Comparison of ENCODE assay signal across 22 cellular contexts in genomic region chr2:10245661-10246060, GRCh38. TPM values are rescaled to one million over a fixed set of nuclear protein-coding genes. Genes with fewer than 3 reads are reported as not detected.
A peak's percentile ranks its signal among the peaks of the same experiment; 100 is the strongest.
DNase-seq lines count a peak whose midpoint lies in the region; ATAC-seq and TF ChIP-seq lines count a peak whose summit lies in the region.
"Had no signal": no experiment of that assay in that cellular context is flagged by ENCODE, and none has a peak within 500 bp of the region (broad histone marks: within the 10 kb centered on the region; RNA-seq: fewer than 3 reads in every experiment).

No MANE protein-coding gene starts in this region.

- no peaks in the 10 kb centered on the region for H3K79me1 ChIP-seq in neuronal stem cell (ENCODE audit: low read depth, low read length)

- no peak overlapping the region for H3K4me2 ChIP-seq in neuronal stem cell (ENCODE audit: insufficient read depth, low read length, poor library complexity, severe bottlenecking)
- H3K4me2 ChIP-seq: GM23338 had no signal

- no peak overlapping the region for H2BK5ac ChIP-seq in neuronal stem cell (ENCODE audit: low read length)

- peak; percentile 21 for DNase-seq in Right ventricle myocardium superior
- no peak for DNase-seq in Right ventricle myocardium inferior (ENCODE audit: missing footprints)
- DNase-seq in chondrocyte (ENCODE audit: low spot score), result peak; percentile 62
- DNase-seq in neuronal stem cell (ENCODE audit: low spot score), result no peak
- DNase-seq in aorta, result peak; percentile 24 to 29
- DNase-seq in HPDE6-E6E7 (ENCODE audit: extremely low spot score), result no peak
- DNase-seq: 8988T, Calu3, DMS53, GDM1, HCEC 1CT, NCI-H1105, NCI-H2029 treated with DMSO at 0.1 percent for 48 hours, NCI-H2171, NCI-H345, NCI-H524, SHP77 had no signal

- no peak overlapping the region for H2BK120ac ChIP-seq in neuronal stem cell (ENCODE audit: low read depth, low read length)

- peak overlapping the region; percentile 66 for H2AK5ac ChIP-seq in neuronal stem cell (ENCODE audit: low read depth, low read length)

- H3K4me3 Mint-ChIP-seq in chondrocyte (ENCODE audit: unreplicated experiment), result no peak overlapping the region
- H3K4me3 Mint-ChIP-seq: CD8-positive, alpha-beta memory T cell; GM23338; IgD-negative memory B cell had no signal

- H3K4ac ChIP-seq in neuronal stem cell (ENCODE audit: low read length), result no peak overlapping the region

- peak overlapping the region; percentile 21 for H3K18ac ChIP-seq in neuronal stem cell (ENCODE audit: low read length)

- ATAC-seq in Right ventricle myocardium superior (ENCODE audit: poor library complexity) (no peak), Right ventricle myocardium inferior (no peak), aorta (ENCODE audit: low FRiP score) (no peak)
- ATAC-seq in activated CD4-positive, CD25-positive, alpha-beta regulatory T cell treated with anti-CD3 and anti-CD28 coated beads, Interleukin-2, amount 50 U/mL, for 24 hours, result no peak
- ATAC-seq: GM23338 had no signal

- no peaks in the 10 kb centered on the region for H3K36me3 ChIP-seq in neuronal stem cell (replicated peaks in 1 of 2; ENCODE audit: control insufficient read depth in 2 of 2, insufficient read depth in 2 of 2, low read length in 2 of 2)
- no peaks in the 10 kb centered on the region for H3K36me3 ChIP-seq in aorta (ENCODE audit: control insufficient read depth in 1 of 2, insufficient read depth in 2 of 2, low read length in 1 of 2)

- H3K14ac ChIP-seq in neuronal stem cell (ENCODE audit: low read length), result peak overlapping the region; percentile 66

- no peak overlapping the region for H4K91ac ChIP-seq in neuronal stem cell (ENCODE audit: low read depth, low read length, poor library complexity)

- no peak overlapping the region for H3K27ac ChIP-seq in neuronal stem cell (replicated peaks; ENCODE audit: low read length)
- no peak overlapping the region for H3K27ac ChIP-seq in aorta (ENCODE audit: low read depth in 1 of 2, low read length in 2 of 2)
- H3K27ac ChIP-seq: BLaER1 treated with 17β-estradiol and CSF1 and Interleukin-3, amounts not matched to agents 10 nM and 100 nM had no signal

- WGBS in neuronal stem cell (ENCODE audit: extremely low coverage in 2 of 2, insufficient read length in 2 of 2, insufficient replicate concordance in 1 of 2), 2 donors, result no CpG with 5 or more reads among the region's 11 CpGs
- 91 to 92% methylated on average over 11 of the region's 11 CpGs for whole genome bisulfite sequencing in aorta, 2 donors

- no peak overlapping the region for H2AFZ ChIP-seq in neuronal stem cell (ENCODE audit: low read length)
- H2AFZ ChIP-seq: GM23338 had no signal

- H2BK15ac ChIP-seq in neuronal stem cell (ENCODE audit: low read length), result no peak overlapping the region

- H2BK12ac ChIP-seq in neuronal stem cell (ENCODE audit: low read length), result no peak overlapping the region

- H3K4me3 ChIP-seq in neuronal stem cell (ENCODE audit: low read length in 2 of 2) (no peak overlapping the region), aorta (ENCODE audit: low read length in 2 of 2) (no peak overlapping the region)
- H3K4me3 ChIP-seq: BLaER1 treated with 17β-estradiol and CSF1 and Interleukin-3, amounts not matched to agents 10 nM and 100 nM; GM23338 had no signal

- H3K4me1 ChIP-seq in neuronal stem cell (ENCODE audit: control insufficient read depth in 2 of 2, insufficient read depth in 1 of 2, low read depth in 1 of 2, low read length in 2 of 2), result no peaks in the 10 kb centered on the region
- H3K4me1 ChIP-seq in aorta (ENCODE audit: control insufficient read depth in 1 of 2, insufficient read depth in 2 of 2, low read length in 2 of 2), result no peaks in the 10 kb centered on the region

- no peak overlapping the region for H3K23ac ChIP-seq in neuronal stem cell (ENCODE audit: low read depth, low read length, poor library complexity)

- H3K9ac ChIP-seq in neuronal stem cell (ENCODE audit: low read depth, low read length, poor library complexity), result no peak overlapping the region
- H3K9ac ChIP-seq: BLaER1 treated with 17β-estradiol and CSF1 and Interleukin-3, amounts not matched to agents 10 nM and 100 nM had no signal

- peaks cover 7% of the 10 kb centered on the region for H3K36me3 Mint-ChIP-seq in chondrocyte (ENCODE audit: low read depth)
- H3K36me3 Mint-ChIP-seq: IgD-negative memory B cell had no signal

- peaks cover 0 to 49% (median 0%) of the 10 kb centered on the region in 3 experiments for H3K27me3 ChIP-seq in neuronal stem cell (ENCODE audit: control insufficient read depth in 3 of 3, insufficient read depth in 3 of 3, low read depth in 1 of 3, low read length in 3 of 3)
- no peaks in the 10 kb centered on the region for H3K27me3 ChIP-seq in aorta (ENCODE audit: control insufficient read depth in 1 of 2, insufficient read depth in 2 of 2, low read length in 1 of 2)

- peaks cover 1% of the 10 kb centered on the region for H3K27me3 Mint-ChIP-seq in chondrocyte (ENCODE audit: low read depth)

- no peak overlapping the region for H4K8ac ChIP-seq in neuronal stem cell (ENCODE audit: low read depth, low read length)

- no peaks in the 10 kb centered on the region for H3K4me1 Mint-ChIP-seq in chondrocyte (ENCODE audit: low read depth)
- H3K4me1 Mint-ChIP-seq: CD8-positive, alpha-beta memory T cell; GM23338; IgD-negative memory B cell had no signal

- TF ChIP-seq CTCF in chondrocyte (IDR thresholded peaks at IDR 0.05), result no peak

- H3K9me3 Mint-ChIP-seq in chondrocyte (ENCODE audit: low read depth), result peaks cover 10% of the 10 kb centered on the region
- H3K9me3 Mint-ChIP-seq: GM23338 had no signal

- H3K9me3 ChIP-seq in neuronal stem cell (replicated peaks in 1 of 2; ENCODE audit: control insufficient read depth in 2 of 2, insufficient read depth in 1 of 2, low read depth in 1 of 2, low read length in 2 of 2) (peaks cover 0 to 6% of the 10 kb centered on the region in 2 donors), aorta (ENCODE audit: control insufficient read depth, low read length) (peaks cover 2% of the 10 kb centered on the region)

- intact Hi-C loops in Right ventricle myocardium superior (cut with DNase I) (no loop called here), Right ventricle myocardium inferior (cut with DNase I) (no loop called here), aorta (cut with DNase I) (no loop called here)

- no peak overlapping the region for H3K27ac Mint-ChIP-seq in chondrocyte (ENCODE audit: unreplicated experiment)
- H3K27ac Mint-ChIP-seq: CD8-positive, alpha-beta memory T cell; GM23338; IgD-negative memory B cell had no signal

RNA-seq across cellular contexts. Expression of gene HPCAL1, which starts 57.0 kb away (rescaled TPM):
- total RNA-seq in Right ventricle myocardium superior (34.3 TPM), Right ventricle myocardium inferior (41.9 TPM), chondrocyte (18.7 to 44.0 TPM (median 19.3 TPM) in 3 replicates), aorta (10 to 100 TPM; 21.4 to 28.1 TPM)
- 10.7 TPM for polyA plus RNA-seq in neuronal stem cell (2013, experiment 1 of 2)
- 9.6 TPM for polyA plus RNA-seq in neuronal stem cell (2013, experiment 2 of 2)
- polyA plus RNA-seq in aorta, result 10 to 100 TPM; 22.4 to 39.9 TPM

Comparison
In these comparisons a context has a peak if more than half of its experiments do, and no peak if none do; other contexts are left out.
1. DNase-seq: peak in Right ventricle myocardium superior (single experiment), chondrocyte (single experiment) and aorta (2 of 2); none in Right ventricle myocardium inferior (single experiment), neuronal stem cell (single experiment) and HPDE6-E6E7 (single experiment).